ENCODE assay signal across 8 cellular contexts in genomic region chr18:711693-712400, GRCh38. TPM values are rescaled to one million over a fixed set of nuclear protein-coding genes. Genes with fewer than 3 reads are reported as not detected.
A peak's percentile ranks its signal among the peaks of the same experiment; 100 is the strongest.
DNase-seq lines count a peak whose midpoint lies in the region; ATAC-seq and TF ChIP-seq lines count a peak whose summit lies in the region.

No MANE protein-coding gene starts in this region.

- H3K4me3 ChIP-seq in foreskin fibroblast (ENCODE audit: low read depth in 1 of 2, low read length in 2 of 2) (peak overlapping the region; percentile 66 to 89), neuron (ENCODE audit: low read length) (peak overlapping the region; percentile 43)

- in situ Hi-C loops in Caki2 (cut with HindIII; ENCODE audit: low pct_unique_long_range_greater_than_20kb, low sequenced_read_pairs) = no loop called here

- TF ChIP-seq CTCF in foreskin fibroblast (IDR thresholded peaks at IDR 0.05; ENCODE audit: low read depth, low read length) = no peak

- no peaks in the 10 kb centered on the region for H3K4me1 ChIP-seq in neuron (ENCODE audit: insufficient read depth, low read length)

- no peaks in the 10 kb centered on the region for H3K36me3 ChIP-seq in neuron (ENCODE audit: insufficient read depth, low read length)

- H3K27me3 ChIP-seq in neuron (ENCODE audit: insufficient read depth, low read length) = no peaks in the 10 kb centered on the region

- peak overlapping the region; percentile 69 for H2AFZ ChIP-seq in neuron (ENCODE audit: low read depth, low read length)

- peaks cover 5% of the 10 kb centered on the region for H3K9me3 ChIP-seq in neuron (ENCODE audit: low read length)

- peak; percentile 69 for DNase-seq in Caki2 (ENCODE audit: low read depth)
- peak; percentile 30 for DNase-seq in HS-27A (ENCODE audit: low read depth)
- peak; percentile 92 for DNase-seq in RKO (ENCODE audit: low spot score)
- DNase-seq in activated T-helper 9 cell treated with anti-CD3 and anti-CD28 coated beads, Interleukin-2, amount 50 U/mL, for 16 hours (ENCODE audit: low read depth) = peak; percentile 60
- peak; percentile 89 to 95 for DNase-seq in foreskin fibroblast
- peak; percentile 84 for DNase-seq in stromal cell of bone marrow (ENCODE audit: low read depth)

- peak; percentile 56 for ATAC-seq in GM19468 (IDR thresholded peaks at IDR 0.05; ENCODE audit: extremely low read depth, unreplicated experiment)

RNA-seq across cellular contexts. Expression of gene ENOSF1, which starts 0.6 kb away (rescaled TPM):
- 77.6 and 79.1 TPM in 2 replicates for total RNA-seq in Caki2 (2014; rRNA removed; shearing (Covaris generic); ENCODE audit: low replicate concordance)

RNA-seq across cellular contexts. Expression of gene TYMS, which starts 54.4 kb away (rescaled TPM):
- 169 and 173 TPM in 2 replicates for total RNA-seq in Caki2 (2014; rRNA removed; shearing (Covaris generic); ENCODE audit: low replicate concordance)

Comparison
In these comparisons a context has a peak if more than half of its experiments do, and no peak if none do; other contexts are left out.
1. Peak in every context shown above with its lines: DNase-seq, ATAC-seq and H3K4me3 ChIP-seq.
2. DNase-seq: peak in every context shown above with its lines; median percentile 92 in RKO; 92 in foreskin fibroblast; 84 in stromal cell of bone marrow; 69 in Caki2; 60 in activated T-helper 9 cell treated with anti-CD3 and anti-CD28 coated beads, Interleukin-2, amount 50 U/mL, for 16 hours; 30 in HS-27A.